Comparison of ENCODE assay signal across 1 cellular context in the genomic region with DNA sequence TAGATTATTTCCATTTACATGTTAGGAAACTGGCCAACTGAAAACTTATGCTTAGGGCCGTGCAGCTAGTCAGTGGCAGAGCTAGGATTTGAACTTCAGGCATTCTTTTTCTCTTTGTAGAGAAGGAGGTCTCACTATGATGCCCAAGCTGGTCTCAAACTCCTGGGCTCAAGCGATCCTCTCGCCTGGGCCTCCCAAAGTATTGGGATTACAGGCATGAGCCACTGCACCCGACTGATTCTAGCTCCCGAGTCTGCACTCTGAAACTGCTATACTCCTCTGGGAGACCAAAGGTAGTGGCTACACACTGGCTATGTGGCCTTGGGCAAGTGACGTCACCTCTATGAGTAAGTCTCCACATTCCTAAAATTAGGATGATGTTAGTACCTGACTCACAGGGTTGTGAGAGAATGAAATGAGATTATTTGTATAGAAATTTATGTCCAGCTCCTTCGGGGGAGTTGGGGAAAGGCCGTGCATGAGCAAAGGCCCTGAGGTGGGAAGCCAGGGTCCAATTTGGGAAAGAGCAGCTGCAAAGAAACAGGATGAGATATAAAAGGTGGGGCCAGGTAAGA.
A peak's percentile ranks its signal among the peaks of the same experiment; 100 is the strongest.
TF ChIP-seq lines count a peak whose summit lies in the region.

No MANE protein-coding gene starts in this region.

TF ChIP-seq in HepG2, 621 proteins besides CTCF, POLR2A, EP300 and RAD21 (continued from another document and continues in another):
- TF ChIP-seq SP4 (CRISPR knock-in tag; IDR thresholded peaks at IDR 0.05): no peak
- TF ChIP-seq ZNF354B (CRISPR knock-in tag; IDR thresholded peaks at IDR 0.05): no peak
- TF ChIP-seq CBFB (CRISPR knock-in tag; IDR thresholded peaks at IDR 0.05): no peak
- peak; percentile 12; the same call in 1 of the 2 replicates for TF ChIP-seq CEBPG (CRISPR knock-in tag; IDR thresholded peaks at IDR 0.05)
- no peak for TF ChIP-seq ZKSCAN5 (CRISPR knock-in tag; IDR thresholded peaks at IDR 0.05)
- TF ChIP-seq, protein P1, sequence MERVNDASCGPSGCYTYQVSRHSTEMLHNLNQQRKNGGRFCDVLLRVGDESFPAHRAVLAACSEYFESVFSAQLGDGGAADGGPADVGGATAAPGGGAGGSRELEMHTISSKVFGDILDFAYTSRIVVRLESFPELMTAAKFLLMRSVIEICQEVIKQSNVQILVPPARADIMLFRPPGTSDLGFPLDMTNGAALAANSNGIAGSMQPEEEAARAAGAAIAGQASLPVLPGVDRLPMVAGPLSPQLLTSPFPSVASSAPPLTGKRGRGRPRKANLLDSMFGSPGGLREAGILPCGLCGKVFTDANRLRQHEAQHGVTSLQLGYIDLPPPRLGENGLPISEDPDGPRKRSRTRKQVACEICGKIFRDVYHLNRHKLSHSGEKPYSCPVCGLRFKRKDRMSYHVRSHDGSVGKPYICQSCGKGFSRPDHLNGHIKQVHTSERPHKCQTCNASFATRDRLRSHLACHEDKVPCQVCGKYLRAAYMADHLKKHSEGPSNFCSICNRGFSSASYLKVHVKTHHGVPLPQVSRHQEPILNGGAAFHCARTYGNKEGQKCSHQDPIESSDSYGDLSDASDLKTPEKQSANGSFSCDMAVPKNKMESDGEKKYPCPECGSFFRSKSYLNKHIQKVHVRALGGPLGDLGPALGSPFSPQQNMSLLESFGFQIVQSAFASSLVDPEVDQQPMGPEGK (CRISPR knock-in tag; IDR thresholded peaks at IDR 0.05): no peak
- TF ChIP-seq HOXA5 (CRISPR knock-in tag; IDR thresholded peaks at IDR 0.05): no peak
- TF ChIP-seq ZNF749 (CRISPR knock-in tag; IDR thresholded peaks at IDR 0.05; ENCODE audit: borderline replicate concordance): no peak
- TF ChIP-seq, protein P2, sequence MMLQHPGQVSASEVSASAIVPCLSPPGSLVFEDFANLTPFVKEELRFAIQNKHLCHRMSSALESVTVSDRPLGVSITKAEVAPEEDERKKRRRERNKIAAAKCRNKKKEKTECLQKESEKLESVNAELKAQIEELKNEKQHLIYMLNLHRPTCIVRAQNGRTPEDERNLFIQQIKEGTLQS (CRISPR knock-in tag; IDR thresholded peaks at IDR 0.05): peak; percentile 93
- TF ChIP-seq SCMH1 (CRISPR knock-in tag; IDR thresholded peaks at IDR 0.05; ENCODE audit: borderline replicate concordance): no peak
- TF ChIP-seq SKI (IDR thresholded peaks at IDR 0.05; ENCODE audit: partially characterized antibody): peak; percentile 35
- no peak for TF ChIP-seq POGZ (CRISPR knock-in tag; IDR thresholded peaks at IDR 0.05)
- no peak for TF ChIP-seq MXI1 (IDR thresholded peaks at IDR 0.05; ENCODE audit: borderline replicate concordance, low read depth, low read length)
- TF ChIP-seq, protein P3, sequence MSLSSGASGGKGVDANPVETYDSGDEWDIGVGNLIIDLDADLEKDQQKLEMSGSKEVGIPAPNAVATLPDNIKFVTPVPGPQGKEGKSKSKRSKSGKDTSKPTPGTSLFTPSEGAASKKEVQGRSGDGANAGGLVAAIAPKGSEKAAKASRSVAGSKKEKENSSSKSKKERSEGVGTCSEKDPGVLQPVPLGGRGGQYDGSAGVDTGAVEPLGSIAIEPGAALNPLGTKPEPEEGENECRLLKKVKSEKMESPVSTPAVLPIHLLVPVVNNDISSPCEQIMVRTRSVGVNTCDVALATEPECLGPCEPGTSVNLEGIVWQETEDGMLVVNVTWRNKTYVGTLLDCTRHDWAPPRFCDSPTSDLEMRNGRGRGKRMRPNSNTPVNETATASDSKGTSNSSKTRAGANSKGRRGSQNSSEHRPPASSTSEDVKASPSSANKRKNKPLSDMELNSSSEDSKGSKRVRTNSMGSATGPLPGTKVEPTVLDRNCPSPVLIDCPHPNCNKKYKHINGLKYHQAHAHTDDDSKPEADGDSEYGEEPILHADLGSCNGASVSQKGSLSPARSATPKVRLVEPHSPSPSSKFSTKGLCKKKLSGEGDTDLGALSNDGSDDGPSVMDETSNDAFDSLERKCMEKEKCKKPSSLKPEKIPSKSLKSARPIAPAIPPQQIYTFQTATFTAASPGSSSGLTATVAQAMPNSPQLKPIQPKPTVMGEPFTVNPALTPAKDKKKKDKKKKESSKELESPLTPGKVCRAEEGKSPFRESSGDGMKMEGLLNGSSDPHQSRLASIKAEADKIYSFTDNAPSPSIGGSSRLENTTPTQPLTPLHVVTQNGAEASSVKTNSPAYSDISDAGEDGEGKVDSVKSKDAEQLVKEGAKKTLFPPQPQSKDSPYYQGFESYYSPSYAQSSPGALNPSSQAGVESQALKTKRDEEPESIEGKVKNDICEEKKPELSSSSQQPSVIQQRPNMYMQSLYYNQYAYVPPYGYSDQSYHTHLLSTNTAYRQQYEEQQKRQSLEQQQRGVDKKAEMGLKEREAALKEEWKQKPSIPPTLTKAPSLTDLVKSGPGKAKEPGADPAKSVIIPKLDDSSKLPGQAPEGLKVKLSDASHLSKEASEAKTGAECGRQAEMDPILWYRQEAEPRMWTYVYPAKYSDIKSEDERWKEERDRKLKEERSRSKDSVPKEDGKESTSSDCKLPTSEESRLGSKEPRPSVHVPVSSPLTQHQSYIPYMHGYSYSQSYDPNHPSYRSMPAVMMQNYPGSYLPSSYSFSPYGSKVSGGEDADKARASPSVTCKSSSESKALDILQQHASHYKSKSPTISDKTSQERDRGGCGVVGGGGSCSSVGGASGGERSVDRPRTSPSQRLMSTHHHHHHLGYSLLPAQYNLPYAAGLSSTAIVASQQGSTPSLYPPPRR (CRISPR knock-in tag; IDR thresholded peaks at IDR 0.05; ENCODE audit: borderline replicate concordance): no peak
- TF ChIP-seq, protein P4, sequence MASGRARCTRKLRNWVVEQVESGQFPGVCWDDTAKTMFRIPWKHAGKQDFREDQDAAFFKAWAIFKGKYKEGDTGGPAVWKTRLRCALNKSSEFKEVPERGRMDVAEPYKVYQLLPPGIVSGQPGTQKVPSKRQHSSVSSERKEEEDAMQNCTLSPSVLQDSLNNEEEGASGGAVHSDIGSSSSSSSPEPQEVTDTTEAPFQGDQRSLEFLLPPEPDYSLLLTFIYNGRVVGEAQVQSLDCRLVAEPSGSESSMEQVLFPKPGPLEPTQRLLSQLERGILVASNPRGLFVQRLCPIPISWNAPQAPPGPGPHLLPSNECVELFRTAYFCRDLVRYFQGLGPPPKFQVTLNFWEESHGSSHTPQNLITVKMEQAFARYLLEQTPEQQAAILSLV (CRISPR knock-in tag; IDR thresholded peaks at IDR 0.05; ENCODE audit: borderline replicate concordance): no peak
- TF ChIP-seq SATB2 (CRISPR knock-in tag; IDR thresholded peaks at IDR 0.05): no peak
- no peak for TF ChIP-seq ZNF619 (CRISPR knock-in tag; IDR thresholded peaks at IDR 0.05)
- TF ChIP-seq SMARCC2 (IDR thresholded peaks at IDR 0.05): no peak
- no peak for TF ChIP-seq HDAC2 (CRISPR knock-in tag; IDR thresholded peaks at IDR 0.05)
- TF ChIP-seq, protein P5, sequence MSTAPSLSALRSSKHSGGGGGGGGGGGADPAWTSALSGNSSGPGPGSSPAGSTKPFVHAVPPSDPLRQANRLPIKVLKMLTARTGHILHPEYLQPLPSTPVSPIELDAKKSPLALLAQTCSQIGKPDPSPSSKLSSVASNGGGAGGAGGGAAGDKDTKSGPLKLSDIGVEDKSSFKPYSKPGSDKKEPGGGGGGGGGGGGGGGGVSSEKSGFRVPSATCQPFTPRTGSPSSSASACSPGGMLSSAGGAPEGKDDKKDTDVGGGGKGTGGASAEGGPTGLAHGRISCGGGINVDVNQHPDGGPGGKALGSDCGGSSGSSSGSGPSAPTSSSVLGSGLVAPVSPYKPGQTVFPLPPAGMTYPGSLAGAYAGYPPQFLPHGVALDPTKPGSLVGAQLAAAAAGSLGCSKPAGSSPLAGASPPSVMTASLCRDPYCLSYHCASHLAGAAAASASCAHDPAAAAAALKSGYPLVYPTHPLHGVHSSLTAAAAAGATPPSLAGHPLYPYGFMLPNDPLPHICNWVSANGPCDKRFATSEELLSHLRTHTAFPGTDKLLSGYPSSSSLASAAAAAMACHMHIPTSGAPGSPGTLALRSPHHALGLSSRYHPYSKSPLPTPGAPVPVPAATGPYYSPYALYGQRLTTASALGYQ (CRISPR knock-in tag; IDR thresholded peaks at IDR 0.05): no peak
- no peak for TF ChIP-seq CCAR2 (optimal IDR thresholded peaks at IDR 0.05; ENCODE audit: low read depth, low read length)
- no peak for TF ChIP-seq STAG1 (CRISPR knock-in tag; IDR thresholded peaks at IDR 0.05)
- TF ChIP-seq ZNF225 (CRISPR knock-in tag; IDR thresholded peaks at IDR 0.05): no peak
- TF ChIP-seq ZNF780A (CRISPR knock-in tag; IDR thresholded peaks at IDR 0.05): 0 out of 2 replicates have a peak, but pooled peaks have one; percentile 1
- TF ChIP-seq, protein P6, sequence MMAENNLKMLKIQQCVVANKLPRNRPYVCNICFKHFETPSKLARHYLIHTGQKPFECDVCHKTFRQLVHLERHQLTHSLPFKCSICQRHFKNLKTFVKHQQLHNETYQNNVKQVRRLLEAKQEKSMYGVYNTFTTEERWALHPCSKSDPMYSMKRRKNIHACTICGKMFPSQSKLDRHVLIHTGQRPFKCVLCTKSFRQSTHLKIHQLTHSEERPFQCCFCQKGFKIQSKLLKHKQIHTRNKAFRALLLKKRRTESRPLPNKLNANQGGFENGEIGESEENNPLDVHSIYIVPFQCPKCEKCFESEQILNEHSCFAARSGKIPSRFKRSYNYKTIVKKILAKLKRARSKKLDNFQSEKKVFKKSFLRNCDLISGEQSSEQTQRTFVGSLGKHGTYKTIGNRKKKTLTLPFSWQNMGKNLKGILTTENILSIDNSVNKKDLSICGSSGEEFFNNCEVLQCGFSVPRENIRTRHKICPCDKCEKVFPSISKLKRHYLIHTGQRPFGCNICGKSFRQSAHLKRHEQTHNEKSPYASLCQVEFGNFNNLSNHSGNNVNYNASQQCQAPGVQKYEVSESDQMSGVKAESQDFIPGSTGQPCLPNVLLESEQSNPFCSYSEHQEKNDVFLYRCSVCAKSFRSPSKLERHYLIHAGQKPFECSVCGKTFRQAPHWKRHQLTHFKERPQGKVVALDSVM (CRISPR knock-in tag; IDR thresholded peaks at IDR 0.05): peak; percentile 76
- no peak for TF ChIP-seq ZFP90 (CRISPR knock-in tag; IDR thresholded peaks at IDR 0.05; ENCODE audit: borderline replicate concordance)
- TF ChIP-seq ZNF253 (CRISPR knock-in tag; IDR thresholded peaks at IDR 0.05; ENCODE audit: borderline replicate concordance): no peak
- TF ChIP-seq DNMT1 (CRISPR knock-in tag; IDR thresholded peaks at IDR 0.05): no peak
- no peak for TF ChIP-seq NKX3-1 (CRISPR knock-in tag; IDR thresholded peaks at IDR 0.05)
- TF ChIP-seq ZNF841 (CRISPR knock-in tag; IDR thresholded peaks at IDR 0.05; ENCODE audit: borderline replicate concordance): no peak
- no peak for TF ChIP-seq GATA4 (IDR thresholded peaks at IDR 0.05; ENCODE audit: borderline replicate concordance, low read depth)
- TF ChIP-seq THYN1 (CRISPR knock-in tag; IDR thresholded peaks at IDR 0.05; ENCODE audit: borderline replicate concordance, low read depth): no peak
- no peak for TF ChIP-seq ZZZ3 (CRISPR knock-in tag; IDR thresholded peaks at IDR 0.05; ENCODE audit: borderline replicate concordance)
- no peak for TF ChIP-seq IKZF4 (CRISPR knock-in tag; IDR thresholded peaks at IDR 0.05; ENCODE audit: borderline replicate concordance, low read depth, not compliant biosample characterization)
- TF ChIP-seq ZNF878 (CRISPR knock-in tag; IDR thresholded peaks at IDR 0.05): no peak
- TF ChIP-seq RFX5 (IDR thresholded peaks at IDR 0.05; ENCODE audit: low read depth, low read length): peak; percentile 34; the same call in 1 of the 2 replicates
- TF ChIP-seq ELF4 (CRISPR knock-in tag; IDR thresholded peaks at IDR 0.05; ENCODE audit: borderline replicate concordance): no peak
- TF ChIP-seq ZNF768 (CRISPR knock-in tag; IDR thresholded peaks at IDR 0.05): no peak
- TF ChIP-seq ZNF235 (CRISPR knock-in tag; IDR thresholded peaks at IDR 0.05; ENCODE audit: borderline replicate concordance): no peak
- TF ChIP-seq SALL1 (CRISPR knock-in tag; IDR thresholded peaks at IDR 0.05): 0 out of 2 replicates have a peak, but pooled peaks have one; percentile 9
- TF ChIP-seq ISL2 (CRISPR knock-in tag; IDR thresholded peaks at IDR 0.05): no peak
- TF ChIP-seq, protein P7, sequence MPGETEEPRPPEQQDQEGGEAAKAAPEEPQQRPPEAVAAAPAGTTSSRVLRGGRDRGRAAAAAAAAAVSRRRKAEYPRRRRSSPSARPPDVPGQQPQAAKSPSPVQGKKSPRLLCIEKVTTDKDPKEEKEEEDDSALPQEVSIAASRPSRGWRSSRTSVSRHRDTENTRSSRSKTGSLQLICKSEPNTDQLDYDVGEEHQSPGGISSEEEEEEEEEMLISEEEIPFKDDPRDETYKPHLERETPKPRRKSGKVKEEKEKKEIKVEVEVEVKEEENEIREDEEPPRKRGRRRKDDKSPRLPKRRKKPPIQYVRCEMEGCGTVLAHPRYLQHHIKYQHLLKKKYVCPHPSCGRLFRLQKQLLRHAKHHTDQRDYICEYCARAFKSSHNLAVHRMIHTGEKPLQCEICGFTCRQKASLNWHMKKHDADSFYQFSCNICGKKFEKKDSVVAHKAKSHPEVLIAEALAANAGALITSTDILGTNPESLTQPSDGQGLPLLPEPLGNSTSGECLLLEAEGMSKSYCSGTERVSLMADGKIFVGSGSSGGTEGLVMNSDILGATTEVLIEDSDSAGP (CRISPR knock-in tag; IDR thresholded peaks at IDR 0.05; ENCODE audit: borderline replicate concordance): no peak
- TF ChIP-seq ZNF460 (CRISPR knock-in tag; IDR thresholded peaks at IDR 0.05; ENCODE audit: borderline replicate concordance): no peak
- TF ChIP-seq, protein P8, sequence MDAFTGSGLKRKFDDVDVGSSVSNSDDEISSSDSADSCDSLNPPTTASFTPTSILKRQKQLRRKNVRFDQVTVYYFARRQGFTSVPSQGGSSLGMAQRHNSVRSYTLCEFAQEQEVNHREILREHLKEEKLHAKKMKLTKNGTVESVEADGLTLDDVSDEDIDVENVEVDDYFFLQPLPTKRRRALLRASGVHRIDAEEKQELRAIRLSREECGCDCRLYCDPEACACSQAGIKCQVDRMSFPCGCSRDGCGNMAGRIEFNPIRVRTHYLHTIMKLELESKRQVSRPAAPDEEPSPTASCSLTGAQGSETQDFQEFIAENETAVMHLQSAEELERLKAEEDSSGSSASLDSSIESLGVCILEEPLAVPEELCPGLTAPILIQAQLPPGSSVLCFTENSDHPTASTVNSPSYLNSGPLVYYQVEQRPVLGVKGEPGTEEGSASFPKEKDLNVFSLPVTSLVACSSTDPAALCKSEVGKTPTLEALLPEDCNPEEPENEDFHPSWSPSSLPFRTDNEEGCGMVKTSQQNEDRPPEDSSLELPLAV (CRISPR knock-in tag; conservative IDR thresholded peaks at IDR 0.05; ENCODE audit: low read depth): no peak
- no peak for TF ChIP-seq ZNF432 (CRISPR knock-in tag; IDR thresholded peaks at IDR 0.05; ENCODE audit: borderline replicate concordance)
- no peak for TF ChIP-seq ATRX (CRISPR knock-in tag; IDR thresholded peaks at IDR 0.05; ENCODE audit: borderline replicate concordance)
- TF ChIP-seq RFX1 (IDR thresholded peaks at IDR 0.05): no peak
- peak; percentile 67; the same call in 1 of the 2 replicates for TF ChIP-seq LCORL (IDR thresholded peaks at IDR 0.05)
- peak; percentile 80 for TF ChIP-seq LCORL (CRISPR knock-in tag; IDR thresholded peaks at IDR 0.05)
- TF ChIP-seq FOSL2 (CRISPR knock-in tag; IDR thresholded peaks at IDR 0.05): peak; percentile 92
- no peak for TF ChIP-seq AGO1 (IDR thresholded peaks at IDR 0.05; ENCODE audit: low read depth, low read length, poor library complexity, severe bottlenecking)
- TF ChIP-seq ATF1 (CRISPR knock-in tag; IDR thresholded peaks at IDR 0.05): peak; percentile 56; the same call in 1 of the 2 replicates
- no peak for TF ChIP-seq ZNF564 (CRISPR knock-in tag; IDR thresholded peaks at IDR 0.05)
